In the genomic region with DNA sequence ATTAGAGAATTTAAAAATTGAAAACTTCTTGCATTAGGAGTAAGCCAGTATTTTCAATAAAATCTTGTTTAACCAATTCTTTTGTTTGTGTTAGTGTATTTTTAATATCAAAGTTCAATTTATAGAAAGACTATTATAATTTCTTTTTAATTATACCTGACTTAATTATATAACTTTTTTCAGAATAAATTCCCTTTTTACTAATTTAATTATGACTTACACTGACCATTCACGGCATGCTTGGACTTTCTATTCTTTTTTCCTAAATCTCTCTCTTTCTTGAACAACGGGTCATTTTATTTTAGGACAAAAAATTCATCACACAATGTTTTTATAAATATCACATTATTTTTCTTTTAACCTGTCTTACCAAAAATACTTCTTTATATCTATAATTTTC, we compare ENCODE assay signal across 21 cellular contexts.
A peak's percentile ranks its signal among the peaks of the same experiment; 100 is the strongest.
DNase-seq lines count a peak whose midpoint lies in the region; ATAC-seq, FAIRE-seq and TF ChIP-seq lines count a peak whose summit lies in the region.
"Had no signal": no experiment of that assay in that cellular context is flagged by ENCODE, and none has a peak within 500 bp of the region (broad histone marks: within the 10 kb centered on the region; RNA-seq: fewer than 3 reads in every experiment).

No MANE protein-coding gene starts in this region.

- no peak overlapping the region for H2BK120ac ChIP-seq in mesendoderm (ENCODE audit: low read depth, low read length)

- no peaks in the 10 kb centered on the region for H3K79me1 ChIP-seq in mesendoderm (ENCODE audit: low read length)

- H3K18ac ChIP-seq in mesendoderm (ENCODE audit: low read length): no peak overlapping the region

- no peak overlapping the region for H3K23ac ChIP-seq in mesendoderm (ENCODE audit: low read length)

- ATAC-seq in Right ventricle myocardium superior (ENCODE audit: poor library complexity) (no peak), GM19463 (IDR thresholded peaks at IDR 0.05; ENCODE audit: unreplicated experiment) (no peak)

- no peak overlapping the region for H3K4me3 ChIP-seq in NB4 (ENCODE audit: low read depth, low read length)
- no peak overlapping the region for H3K4me3 ChIP-seq in astrocyte of the spinal cord (ENCODE audit: low read depth, low read length)
- no peak overlapping the region for H3K4me3 ChIP-seq in mesendoderm (ENCODE audit: low read length)
- H3K4me3 ChIP-seq: BLaER1, MG63, vagina had no signal

- DNase-seq in NCI-H748 (lab: John Stamatoyannopoulos, UW; ENCODE audit: unreplicated experiment) (peak; percentile 38), NCI-H748 treated with DMSO at 0.1 percent for 48 hours (lab: John Stamatoyannopoulos, UW) (no peak), NB4 (ENCODE audit: low read depth) (peak; percentile 36), astrocyte of the spinal cord (ENCODE audit: low read depth, low spot score) (peak; percentile 46), mesendoderm (peak; percentile 42), Right ventricle myocardium superior (no peak), HTR-8/SVneo (ENCODE audit: insufficient read length, low spot score) (no peak)
- DNase-seq: activated CD4-positive, alpha-beta T cell treated with anti-CD3 and anti-CD28 coated beads, Interleukin-2, amount 10 ng/mL, durations not matched to agents 24 days and 14 days; amniotic stem cell; caudate nucleus; glutamatergic neuron; HFFc6; MG63; NCI-H187 treated with DMSO at 0.1 percent for 48 hours; NCI-H345; occipital lobe; SHP77 had no signal

- no peak overlapping the region for H3K56ac ChIP-seq in mesendoderm (ENCODE audit: low read length)

- no peak for TF ChIP-seq POLR2A in NB4 (IDR thresholded peaks at IDR 0.05; ENCODE audit: extremely low read depth, insufficient read length)

- H3K4me2 ChIP-seq in mesendoderm (ENCODE audit: low read length): no peak overlapping the region
- H3K4me2 ChIP-seq: BLaER1 had no signal

- intact Hi-C loops in Right ventricle myocardium superior (cut with DNase I): no loop called here

- H3K27me3 ChIP-seq in mesendoderm (ENCODE audit: insufficient read depth, low read length, poor library complexity): no peaks in the 10 kb centered on the region
- H3K27me3 ChIP-seq: BLaER1, MG63, vagina had no signal

- H4K8ac ChIP-seq in mesendoderm (ENCODE audit: low read depth, low read length): no peak overlapping the region

- H3K36me3 ChIP-seq in mesendoderm (ENCODE audit: control insufficient read depth, insufficient read depth, low read length): no peaks in the 10 kb centered on the region
- H3K36me3 ChIP-seq: BLaER1, MG63, vagina had no signal

- H2BK15ac ChIP-seq in mesendoderm (replicated peaks; ENCODE audit: low read depth): no peak overlapping the region

- no peak overlapping the region for H3K27ac ChIP-seq in mesendoderm (ENCODE audit: low read depth, low read length)
- H3K27ac ChIP-seq: BLaER1, vagina had no signal

- TF ChIP-seq CTCF in NB4 (IDR thresholded peaks at IDR 0.05; ENCODE audit: low read depth, low read length) (no peak), astrocyte of the spinal cord (IDR thresholded peaks at IDR 0.05; ENCODE audit: low read depth, low read length) (no peak)

- H3K79me2 ChIP-seq in mesendoderm (ENCODE audit: control insufficient read depth, insufficient read depth, low read length): no peaks in the 10 kb centered on the region

- no peak overlapping the region for H4K5ac ChIP-seq in mesendoderm (ENCODE audit: low read length)

- H3K4ac ChIP-seq in mesendoderm (ENCODE audit: low read depth, low read length): no peak overlapping the region

- FAIRE-seq in HTR-8/SVneo (lab: Jason Lieb, UNC): no peak
- FAIRE-seq: D721Med had no signal

- no peak overlapping the region for H2BK5ac ChIP-seq in mesendoderm (ENCODE audit: low read length)

- no peaks in the 10 kb centered on the region for H3K4me1 ChIP-seq in mesendoderm (ENCODE audit: control insufficient read depth, low read depth, low read length)
- H3K4me1 ChIP-seq: BLaER1, vagina had no signal

- H2AK5ac ChIP-seq in mesendoderm (ENCODE audit: low read length): no peak overlapping the region

- no peak overlapping the region for H3K9ac ChIP-seq in mesendoderm (ENCODE audit: low read length)
- H3K9ac ChIP-seq: BLaER1 had no signal

- in situ Hi-C loops in astrocyte of the spinal cord (cut with HindIII; ENCODE audit: low sequenced_read_pairs): no loop called here

- no CpG with 5 or more reads among the region's 2 CpGs for WGBS in mesendoderm (ENCODE audit: extremely low coverage, insufficient coverage, low lambda C conversion rate)

Comparison
In these comparisons a context has a peak if more than half of its experiments do, and no peak if none do; other contexts are left out.
1. DNase-seq: peak in NCI-H748 (single experiment), NB4 (single experiment), astrocyte of the spinal cord (single experiment) and mesendoderm (single experiment); none in NCI-H748 treated with DMSO at 0.1 percent for 48 hours (single experiment), Right ventricle myocardium superior (single experiment) and HTR-8/SVneo (single experiment).